In genomic region chr9:126956929-126957686, GRCh38 we compare ENCODE assay signal across 9 cellular contexts. TPM values are rescaled to one million over a fixed set of nuclear protein-coding genes. Genes with fewer than 3 reads are reported as not detected.
DNase-seq lines count a peak whose midpoint lies in the region; ATAC-seq, FAIRE-seq and TF ChIP-seq lines count a peak whose summit lies in the region.
"Had no signal": no experiment of that assay in that cellular context is flagged by ENCODE, and none has a peak within 500 bp of the region (broad histone marks: within the 10 kb centered on the region; RNA-seq: fewer than 3 reads in every experiment).

No MANE protein-coding gene starts in this region.

- ATAC-seq in sciatic nerve (peak; percentile 51), GM19455 (IDR thresholded peaks at IDR 0.05; ENCODE audit: unreplicated experiment) (no peak)

- intact Hi-C loops in sciatic nerve (cut with DNase I): no loop called here

- no peak for FAIRE-seq in frontal cortex (lab: Jason Lieb, UNC)

- CTCF ChIA-PET in HEK293T (lab: Yijun Ruan, JAX): interaction anchor here (0.7 to 0.9 kb wide), 2 partner anchors 8 to 244 kb away, joined by 3 read pairs; no protein-coding TSS in a partner anchor

- POLR2A ChIA-PET in HEK293T (lab: Yijun Ruan, JAX): no interaction called here

- DNase-seq in H4 (ENCODE audit: low spot score): peak; percentile 57
- peak; percentile 53 for DNase-seq in RPMI7951 (ENCODE audit: low read depth)
- peak; percentile 16 for DNase-seq in fibroblast of the conjunctiva (ENCODE audit: low read depth)
- no peak for DNase-seq in sciatic nerve (ENCODE audit: low spot score)
- no peak for DNase-seq in NCI-H1436 treated with DMSO at 0.1 percent for 48 hours (lab: John Stamatoyannopoulos, UW)
- DNase-seq in HEK293T (ENCODE audit: extremely low spot score): no peak
- DNase-seq in frontal cortex (ENCODE audit: low spot score in 2 of 2): no peak
- DNase-seq: central memory CD4-positive, alpha-beta T cell had no signal

TF ChIP-seq in HEK293T, 16 proteins besides CTCF, POLR2A, EP300 and RAD21:
- no peak for TF ChIP-seq FOXM1 (IDR thresholded peaks at IDR 0.05; ENCODE audit: borderline replicate concordance)
- no peak for TF ChIP-seq ARNT (IDR thresholded peaks at IDR 0.05)
- no peak for TF ChIP-seq ZNF384 (IDR thresholded peaks at IDR 0.05)
- no peak for TF ChIP-seq NFRKB (IDR thresholded peaks at IDR 0.05)
- TF ChIP-seq FOXA1 (IDR thresholded peaks at IDR 0.05): no peak
- TF ChIP-seq CTBP1 (IDR thresholded peaks at IDR 0.05; ENCODE audit: borderline replicate concordance): no peak
- TF ChIP-seq SUZ12 (IDR thresholded peaks at IDR 0.05): no peak
- TF ChIP-seq LEF1 (IDR thresholded peaks at IDR 0.05; ENCODE audit: borderline replicate concordance): no peak
- no peak for TF ChIP-seq FOXK2 (IDR thresholded peaks at IDR 0.05)
TF ChIP-seq in HEK293T: peak in this region for 0.

RNA-seq across cellular contexts. Expression of gene RALGPS1, which starts 42.5 kb away (rescaled TPM):
- 2.2 and 4.1 TPM in 2 replicates for total RNA-seq in H4 (2014; rRNA removed; shearing (Covaris generic))
- 1.6 and 4.0 TPM in 2 replicates for total RNA-seq in RPMI7951 (2014; rRNA removed; shearing (Covaris generic))
- total RNA-seq in sciatic nerve (15.1 TPM), frontal cortex (53.8 TPM)

Comparison
In these comparisons a context has a peak if more than half of its experiments do, and no peak if none do; other contexts are left out.
1. DNase-seq: peak in H4 (single experiment), RPMI7951 (single experiment) and fibroblast of the conjunctiva (single experiment); none in sciatic nerve (single experiment), NCI-H1436 treated with DMSO at 0.1 percent for 48 hours (single experiment), HEK293T (single experiment) and frontal cortex (0 of 2).